8 cellular contexts compared by ENCODE assay signal in genomic region chr19:29873024-29873800, GRCh38.
DNase-seq lines count a peak whose midpoint lies in the region; ATAC-seq and TF ChIP-seq lines count a peak whose summit lies in the region.

No MANE protein-coding gene starts in this region.

- H3K27me3 ChIP-seq in left lung: peaks cover 0 to 73% of the 10 kb centered on the region in 2 donors

- H3K9me3 ChIP-seq in left lung: peaks cover 0 to 5% of the 10 kb centered on the region in 2 donors

- DNase-seq in 8988T: peak; percentile 85
- peak; percentile 13 for DNase-seq in LHCN-M2 (ENCODE audit: low read depth)
- peak; percentile 38 for DNase-seq in activated CD4-positive, CD25-positive, alpha-beta regulatory T cell treated with anti-CD3 and anti-CD28 coated beads, Interleukin-2, amount 50 U/mL, for 16 hours (ENCODE audit: low read depth, low spot score)
- DNase-seq in central memory CD4-positive, alpha-beta T cell: peak; percentile 45
- DNase-seq in left lung: peak; percentile 47 to 93
- DNase-seq in stimulated activated CD4-positive, alpha-beta T cell treated with anti-CD3 and anti-CD28 coated beads, Interleukin-4, amount 100 ng/mL, for 4 hours: peak; percentile 55 to 76

- peak overlapping the region; percentile 25 to 30 for H3K4me3 ChIP-seq in left lung

- ATAC-seq in GM18511 (IDR thresholded peaks at IDR 0.05; ENCODE audit: unreplicated experiment) (peak; percentile 80), left lung (peak; percentile 90), GM18870 (IDR thresholded peaks at IDR 0.05; ENCODE audit: unreplicated experiment) (no peak)

- intact Hi-C loops in left lung (cut with DNase I): loop anchor here in 1 of 2 donors (10.0 kb wide), 1 partner anchor 108 kb away; no protein-coding TSS in a partner anchor

- peak; percentile 87 to 91 for TF ChIP-seq CTCF in left lung (IDR thresholded peaks at IDR 0.05)

- H3K27ac ChIP-seq in left lung: no peak overlapping the region

- peaks cover 6 to 18% of the 10 kb centered on the region in 2 donors for H3K4me1 ChIP-seq in left lung

- H3K36me3 ChIP-seq in left lung: no peaks in the 10 kb centered on the region

Comparison
In these comparisons a context has a peak if more than half of its experiments do, and no peak if none do; other contexts are left out.
1. DNase-seq: peak in every context shown above with its lines; median percentile 85 in 8988T; 70 in left lung; 66 in stimulated activated CD4-positive, alpha-beta T cell treated with anti-CD3 and anti-CD28 coated beads, Interleukin-4, amount 100 ng/mL, for 4 hours; 45 in central memory CD4-positive, alpha-beta T cell; 38 in activated CD4-positive, CD25-positive, alpha-beta regulatory T cell treated with anti-CD3 and anti-CD28 coated beads, Interleukin-2, amount 50 U/mL, for 16 hours; 13 in LHCN-M2.